Comparison of ENCODE assay signal across 16 cellular contexts in the genomic region with DNA sequence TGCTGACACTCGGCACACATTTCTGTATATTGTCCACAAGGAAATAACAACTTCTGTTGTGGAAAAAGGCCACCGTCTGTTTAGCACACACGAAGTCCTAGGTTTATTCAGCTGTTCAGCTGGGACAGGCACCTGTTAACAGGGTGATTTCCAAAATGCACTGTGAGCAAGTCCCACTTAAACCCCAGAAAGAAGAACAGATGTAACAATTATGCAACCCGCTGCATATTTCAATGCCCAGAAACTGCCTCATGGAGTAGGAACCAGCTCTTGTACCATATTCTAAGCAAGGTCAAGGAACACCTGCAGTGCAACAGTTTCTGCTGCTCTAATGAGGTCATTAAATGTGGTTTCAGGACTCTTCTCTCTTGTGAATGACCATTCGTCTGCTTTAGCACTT.
DNase-seq lines count a peak whose midpoint lies in the region; ATAC-seq, FAIRE-seq and TF ChIP-seq lines count a peak whose summit lies in the region.
"Had no signal": no experiment of that assay in that cellular context is flagged by ENCODE, and none has a peak within 500 bp of the region (broad histone marks: within the 10 kb centered on the region; RNA-seq: fewer than 3 reads in every experiment).

No MANE protein-coding gene starts in this region.

- FAIRE-seq in GM19239 (lab: Jason Lieb, UNC) (peak; percentile 4), bronchial epithelial cell (lab: Jason Lieb, UNC) (peak; percentile 89)
- FAIRE-seq: A549, GM12892, HepG2, HTR-8/SVneo had no signal

- TF ChIP-seq CTCF in bronchial epithelial cell (IDR thresholded peaks at IDR 0.05; ENCODE audit: insufficient read depth, low read length, severe bottlenecking) = no peak

- H3K4me3 ChIP-seq in bronchial epithelial cell (ENCODE audit: low read depth, low read length) = no peak overlapping the region
- H3K4me3 ChIP-seq: A549 had no signal

- H3K27me3 ChIP-seq in bronchial epithelial cell (ENCODE audit: control insufficient read depth, insufficient read depth, low read length) = no peaks in the 10 kb centered on the region
- H3K27me3 ChIP-seq: BE2C had no signal

- peak; percentile 2 for DNase-seq in COLO668 (lab: John Stamatoyannopoulos, UW; ENCODE audit: unreplicated experiment)
- DNase-seq in GM19239 (ENCODE audit: insufficient read length, low spot score) = no peak
- peak; percentile 7 for DNase-seq in NCI-H774 (lab: John Stamatoyannopoulos, UW)
- no peak for DNase-seq in bronchial epithelial cell (ENCODE audit: low read depth)
- no peak for DNase-seq in NCI-H1694 (lab: John Stamatoyannopoulos, UW)
- DNase-seq: BE2C; CD4-positive, alpha-beta memory T cell; COR-L47; HCEC 1CT; HFFc6 had no signal

- H3K36me3 ChIP-seq in bronchial epithelial cell (ENCODE audit: control insufficient read depth, insufficient read depth, low read length) = no peaks in the 10 kb centered on the region
- H3K36me3 ChIP-seq: BE2C had no signal

- ATAC-seq in HG03108 (IDR thresholded peaks at IDR 0.05; ENCODE audit: unreplicated experiment) = no peak
- no peak for ATAC-seq in activated CD4-positive, CD25-positive, alpha-beta regulatory T cell treated with anti-CD3 and anti-CD28 coated beads, Interleukin-2, amount 50 U/mL, for 24 hours
- ATAC-seq: A549, HepG2 had no signal

Comparison
In these comparisons a context has a peak if more than half of its experiments do, and no peak if none do; other contexts are left out.
1. DNase-seq: peak in COLO668 (single experiment) and NCI-H774 (single experiment); none in GM19239 (single experiment), bronchial epithelial cell (single experiment) and NCI-H1694 (single experiment).